ENCODE assay signal across 16 cellular contexts in genomic region chr3:117750674-117751073, GRCh38.
A peak's percentile ranks its signal among the peaks of the same experiment; 100 is the strongest.
DNase-seq lines count a peak whose midpoint lies in the region.
"Had no signal": no experiment of that assay in that cellular context is flagged by ENCODE, and none has a peak within 500 bp of the region (broad histone marks: within the 10 kb centered on the region; RNA-seq: fewer than 3 reads in every experiment).

No MANE protein-coding gene starts in this region.

- intact Hi-C loops in activated T-helper 2 cell treated with anti-CD3 and anti-CD28 coated beads, Interferon-gamma antibody, Interleukin-2, Interleukin-4, amounts not matched to agents 10 μg/mL and 5 μg/mL and 100 μg/mL, durations not matched to agents 14 hours and 24 hours and 36 hours (cut with micrococcal nuclease), result no loop called here

- no peaks in the 10 kb centered on the region for H3K36me3 Mint-ChIP-seq in activated T-helper 2 cell treated with anti-CD3 and anti-CD28 coated beads, Interferon-gamma antibody, Interleukin-2, Interleukin-4, amounts not matched to agents 10 μg/mL and 5 μg/mL and 100 μg/mL, durations not matched to agents 14 hours and 24 hours and 36 hours (ENCODE audit: low read depth)
- H3K36me3 Mint-ChIP-seq: CD8-positive, alpha-beta T cell had no signal

- peaks cover 4% of the 10 kb centered on the region for H3K9me3 Mint-ChIP-seq in activated T-helper 2 cell treated with anti-CD3 and anti-CD28 coated beads, Interferon-gamma antibody, Interleukin-2, Interleukin-4, amounts not matched to agents 10 μg/mL and 5 μg/mL and 100 μg/mL, durations not matched to agents 14 hours and 24 hours and 36 hours
- H3K9me3 Mint-ChIP-seq: H9 had no signal

- peak overlapping the region; percentile 82 for H3K27ac ChIP-seq in layer of hippocampus (ENCODE audit: low read depth, low read length)
- H3K27ac ChIP-seq: BLaER1 treated with 17β-estradiol and CSF1 and Interleukin-3, amounts not matched to agents 10 nM and 100 nM had no signal

- H3K27me3 ChIP-seq in HAP-1 (ENCODE audit: low read depth) (no peaks in the 10 kb centered on the region), layer of hippocampus (ENCODE audit: control insufficient read depth, insufficient read depth, low read length) (no peaks in the 10 kb centered on the region)
- H3K27me3 ChIP-seq: BLaER1 treated with 17β-estradiol and CSF1 and Interleukin-3, amounts not matched to agents 10 nM and 100 nM had no signal

- H3K9me3 ChIP-seq in HAP-1, result no peaks in the 10 kb centered on the region

- no peak overlapping the region for H3K27ac Mint-ChIP-seq in activated T-helper 2 cell treated with anti-CD3 and anti-CD28 coated beads, Interferon-gamma antibody, Interleukin-2, Interleukin-4, amounts not matched to agents 10 μg/mL and 5 μg/mL and 100 μg/mL, durations not matched to agents 14 hours and 24 hours and 36 hours
- H3K27ac Mint-ChIP-seq: B cell; CD8-positive, alpha-beta T cell; H9; IgD-negative memory B cell had no signal

- peaks cover 9% of the 10 kb centered on the region for H3K4me1 ChIP-seq in HAP-1
- H3K4me1 ChIP-seq: BLaER1 treated with 17β-estradiol and CSF1 and Interleukin-3, amounts not matched to agents 10 nM and 100 nM had no signal

- no peak overlapping the region for H3K4me3 Mint-ChIP-seq in activated T-helper 2 cell treated with anti-CD3 and anti-CD28 coated beads, Interferon-gamma antibody, Interleukin-2, Interleukin-4, amounts not matched to agents 10 μg/mL and 5 μg/mL and 100 μg/mL, durations not matched to agents 14 hours and 24 hours and 36 hours (ENCODE audit: low read depth)
- H3K4me3 Mint-ChIP-seq: B cell; CD8-positive, alpha-beta T cell; H9; IgD-negative memory B cell had no signal

- H3K27me3 Mint-ChIP-seq in activated T-helper 2 cell treated with anti-CD3 and anti-CD28 coated beads, Interferon-gamma antibody, Interleukin-2, Interleukin-4, amounts not matched to agents 10 μg/mL and 5 μg/mL and 100 μg/mL, durations not matched to agents 14 hours and 24 hours and 36 hours (ENCODE audit: low read depth), result no peaks in the 10 kb centered on the region
- H3K27me3 Mint-ChIP-seq: B cell, IgD-negative memory B cell had no signal

- no peaks in the 10 kb centered on the region for H3K36me3 ChIP-seq in HAP-1 (replicated peaks)
- H3K36me3 ChIP-seq: BLaER1 treated with 17β-estradiol and CSF1 and Interleukin-3, amounts not matched to agents 10 nM and 100 nM had no signal

- H3K4me1 Mint-ChIP-seq in activated T-helper 2 cell treated with anti-CD3 and anti-CD28 coated beads, Interferon-gamma antibody, Interleukin-2, Interleukin-4, amounts not matched to agents 10 μg/mL and 5 μg/mL and 100 μg/mL, durations not matched to agents 14 hours and 24 hours and 36 hours (ENCODE audit: low read depth), result no peaks in the 10 kb centered on the region
- H3K4me1 Mint-ChIP-seq: B cell, IgD-negative memory B cell had no signal

- in situ Hi-C loops in HAP-1 (cut with MboI; ENCODE audit: low sequenced_read_pairs), result no loop called here

- DNase-seq in HAP-1 (ENCODE audit: low spot score in 2 of 2), result peak; percentile 43 to 91
- peak; percentile 89 for DNase-seq in NCI-H82 treated with DMSO at 0.1 percent for 48 hours (lab: John Stamatoyannopoulos, UW; ENCODE audit: unreplicated experiment)
- no peak for DNase-seq in stimulated activated CD4-positive, alpha-beta T cell treated with anti-CD3 and anti-CD28 coated beads, Interleukin-2, amount 100 ng/mL, for 24 hours
- no peak for DNase-seq in activated T-helper 2 cell treated with anti-CD3 and anti-CD28 coated beads, Interferon-gamma antibody, Interleukin-2, Interleukin-4, amounts not matched to agents 10 μg/mL and 5 μg/mL and 100 μg/mL, durations not matched to agents 14 hours and 24 hours and 36 hours (ENCODE audit: low spot score)
- no peak for DNase-seq in NCI-H146 (lab: John Stamatoyannopoulos, UW)
- no peak for DNase-seq in MV-4-11 (lab: John Stamatoyannopoulos, UW)
- DNase-seq: Calu3; CD8-positive, alpha-beta T cell; DMS153; DMS79; GDM1; H9 had no signal

- no peak overlapping the region for H3K4me3 ChIP-seq in HAP-1
- H3K4me3 ChIP-seq: BLaER1 treated with 17β-estradiol and CSF1 and Interleukin-3, amounts not matched to agents 10 nM and 100 nM had no signal

Comparison
In these comparisons a context has a peak if more than half of its experiments do, and no peak if none do; other contexts are left out.
1. DNase-seq: peak in HAP-1 (2 of 2) and NCI-H82 treated with DMSO at 0.1 percent for 48 hours (single experiment); none in stimulated activated CD4-positive, alpha-beta T cell treated with anti-CD3 and anti-CD28 coated beads, Interleukin-2, amount 100 ng/mL, for 24 hours (0 of 2), activated T-helper 2 cell treated with anti-CD3 and anti-CD28 coated beads, Interferon-gamma antibody, Interleukin-2, Interleukin-4, amounts not matched to agents 10 μg/mL and 5 μg/mL and 100 μg/mL, durations not matched to agents 14 hours and 24 hours and 36 hours (single experiment), NCI-H146 (single experiment) and MV-4-11 (single experiment).